3 cellular contexts compared by ENCODE assay signal in the genomic region with DNA sequence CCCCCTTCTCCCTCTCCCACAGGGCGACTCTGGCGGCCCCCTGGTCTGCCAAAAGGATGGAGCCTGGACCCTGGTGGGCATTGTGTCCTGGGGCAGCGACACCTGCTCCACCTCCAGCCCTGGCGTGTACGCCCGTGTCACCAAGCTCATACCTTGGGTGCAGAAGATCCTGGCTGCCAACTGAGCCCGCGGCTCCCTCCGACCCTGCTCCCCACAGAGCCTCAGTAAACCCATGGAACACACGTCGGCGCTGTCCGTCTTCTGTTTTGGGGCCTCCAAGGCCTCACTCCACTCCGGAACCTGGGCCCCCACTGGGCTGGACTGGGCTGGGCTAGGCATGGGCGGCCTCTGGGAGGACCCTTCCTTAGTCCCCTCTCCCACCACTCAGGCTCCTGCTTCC.
TF ChIP-seq lines count a peak whose summit lies in the region.

No MANE protein-coding gene starts in this region.

TF ChIP-seq in SK-N-SH treated with all-trans-retinoic acid at 6 μM for 48 hours, 23 proteins besides CTCF, POLR2A, EP300 and RAD21:
- TF ChIP-seq ZNF8 (CRISPR knock-in tag; IDR thresholded peaks at IDR 0.05) (no peak), ARNTL (CRISPR knock-in tag; IDR thresholded peaks at IDR 0.05; ENCODE audit: borderline replicate concordance, low read depth) (no peak), ISL1 (CRISPR knock-in tag; IDR thresholded peaks at IDR 0.05) (no peak), ZNF565 (CRISPR knock-in tag; conservative IDR thresholded peaks at IDR 0.05; ENCODE audit: low read depth) (no peak), GLIS3 (CRISPR knock-in tag; IDR thresholded peaks at IDR 0.05) (no peak), ZC3H10 (CRISPR knock-in tag; IDR thresholded peaks at IDR 0.05) (no peak), PPARA (CRISPR knock-in tag; IDR thresholded peaks at IDR 0.05; ENCODE audit: borderline replicate concordance) (no peak), BACH2 (CRISPR knock-in tag; IDR thresholded peaks at IDR 0.05; ENCODE audit: borderline replicate concordance) (no peak)
- TF ChIP-seq, protein P1, sequence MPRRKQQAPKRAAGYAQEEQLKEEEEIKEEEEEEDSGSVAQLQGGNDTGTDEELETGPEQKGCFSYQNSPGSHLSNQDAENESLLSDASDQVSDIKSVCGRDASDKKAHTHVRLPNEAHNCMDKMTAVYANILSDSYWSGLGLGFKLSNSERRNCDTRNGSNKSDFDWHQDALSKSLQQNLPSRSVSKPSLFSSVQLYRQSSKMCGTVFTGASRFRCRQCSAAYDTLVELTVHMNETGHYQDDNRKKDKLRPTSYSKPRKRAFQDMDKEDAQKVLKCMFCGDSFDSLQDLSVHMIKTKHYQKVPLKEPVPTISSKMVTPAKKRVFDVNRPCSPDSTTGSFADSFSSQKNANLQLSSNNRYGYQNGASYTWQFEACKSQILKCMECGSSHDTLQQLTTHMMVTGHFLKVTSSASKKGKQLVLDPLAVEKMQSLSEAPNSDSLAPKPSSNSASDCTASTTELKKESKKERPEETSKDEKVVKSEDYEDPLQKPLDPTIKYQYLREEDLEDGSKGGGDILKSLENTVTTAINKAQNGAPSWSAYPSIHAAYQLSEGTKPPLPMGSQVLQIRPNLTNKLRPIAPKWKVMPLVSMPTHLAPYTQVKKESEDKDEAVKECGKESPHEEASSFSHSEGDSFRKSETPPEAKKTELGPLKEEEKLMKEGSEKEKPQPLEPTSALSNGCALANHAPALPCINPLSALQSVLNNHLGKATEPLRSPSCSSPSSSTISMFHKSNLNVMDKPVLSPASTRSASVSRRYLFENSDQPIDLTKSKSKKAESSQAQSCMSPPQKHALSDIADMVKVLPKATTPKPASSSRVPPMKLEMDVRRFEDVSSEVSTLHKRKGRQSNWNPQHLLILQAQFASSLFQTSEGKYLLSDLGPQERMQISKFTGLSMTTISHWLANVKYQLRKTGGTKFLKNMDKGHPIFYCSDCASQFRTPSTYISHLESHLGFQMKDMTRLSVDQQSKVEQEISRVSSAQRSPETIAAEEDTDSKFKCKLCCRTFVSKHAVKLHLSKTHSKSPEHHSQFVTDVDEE (CRISPR knock-in tag; IDR thresholded peaks at IDR 0.05) = no peak
- TF ChIP-seq, protein P2, sequence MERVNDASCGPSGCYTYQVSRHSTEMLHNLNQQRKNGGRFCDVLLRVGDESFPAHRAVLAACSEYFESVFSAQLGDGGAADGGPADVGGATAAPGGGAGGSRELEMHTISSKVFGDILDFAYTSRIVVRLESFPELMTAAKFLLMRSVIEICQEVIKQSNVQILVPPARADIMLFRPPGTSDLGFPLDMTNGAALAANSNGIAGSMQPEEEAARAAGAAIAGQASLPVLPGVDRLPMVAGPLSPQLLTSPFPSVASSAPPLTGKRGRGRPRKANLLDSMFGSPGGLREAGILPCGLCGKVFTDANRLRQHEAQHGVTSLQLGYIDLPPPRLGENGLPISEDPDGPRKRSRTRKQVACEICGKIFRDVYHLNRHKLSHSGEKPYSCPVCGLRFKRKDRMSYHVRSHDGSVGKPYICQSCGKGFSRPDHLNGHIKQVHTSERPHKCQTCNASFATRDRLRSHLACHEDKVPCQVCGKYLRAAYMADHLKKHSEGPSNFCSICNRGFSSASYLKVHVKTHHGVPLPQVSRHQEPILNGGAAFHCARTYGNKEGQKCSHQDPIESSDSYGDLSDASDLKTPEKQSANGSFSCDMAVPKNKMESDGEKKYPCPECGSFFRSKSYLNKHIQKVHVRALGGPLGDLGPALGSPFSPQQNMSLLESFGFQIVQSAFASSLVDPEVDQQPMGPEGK (CRISPR knock-in tag; IDR thresholded peaks at IDR 0.05; ENCODE audit: borderline replicate concordance) = no peak
- TF ChIP-seq, protein P3, sequence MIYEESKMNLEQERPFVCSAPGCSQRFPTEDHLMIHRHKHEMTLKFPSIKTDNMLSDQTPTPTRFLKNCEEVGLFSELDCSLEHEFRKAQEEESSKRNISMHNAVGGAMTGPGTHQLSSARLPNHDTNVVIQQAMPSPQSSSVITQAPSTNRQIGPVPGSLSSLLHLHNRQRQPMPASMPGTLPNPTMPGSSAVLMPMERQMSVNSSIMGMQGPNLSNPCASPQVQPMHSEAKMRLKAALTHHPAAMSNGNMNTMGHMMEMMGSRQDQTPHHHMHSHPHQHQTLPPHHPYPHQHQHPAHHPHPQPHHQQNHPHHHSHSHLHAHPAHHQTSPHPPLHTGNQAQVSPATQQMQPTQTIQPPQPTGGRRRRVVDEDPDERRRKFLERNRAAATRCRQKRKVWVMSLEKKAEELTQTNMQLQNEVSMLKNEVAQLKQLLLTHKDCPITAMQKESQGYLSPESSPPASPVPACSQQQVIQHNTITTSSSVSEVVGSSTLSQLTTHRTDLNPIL (CRISPR knock-in tag; IDR thresholded peaks at IDR 0.05; ENCODE audit: low read depth) = no peak

TF ChIP-seq in SK-N-SH, 30 proteins besides CTCF, POLR2A, EP300 and RAD21:
- no peak for TF ChIP-seq NRF1 (IDR thresholded peaks at IDR 0.05; ENCODE audit: low read depth, low read length)
- TF ChIP-seq RXRA (IDR thresholded peaks at IDR 0.05; ENCODE audit: borderline replicate concordance, low read depth) = no peak
- TF ChIP-seq NFIC (IDR thresholded peaks at IDR 0.05; ENCODE audit: borderline replicate concordance) = no peak
- TF ChIP-seq GATA2 (CRISPR knock-in tag; IDR thresholded peaks at IDR 0.05) = no peak
- no peak for TF ChIP-seq JUND (IDR thresholded peaks at IDR 0.05)
- TF ChIP-seq TAF1 (IDR thresholded peaks at IDR 0.05; ENCODE audit: borderline replicate concordance, low read depth, low read length) = no peak
- TF ChIP-seq YY1 (IDR thresholded peaks at IDR 0.05; ENCODE audit: low read depth) = no peak
- TF ChIP-seq CHD2 (IDR thresholded peaks at IDR 0.05; ENCODE audit: low read length, partially characterized antibody) = no peak
- TF ChIP-seq, protein P4, sequence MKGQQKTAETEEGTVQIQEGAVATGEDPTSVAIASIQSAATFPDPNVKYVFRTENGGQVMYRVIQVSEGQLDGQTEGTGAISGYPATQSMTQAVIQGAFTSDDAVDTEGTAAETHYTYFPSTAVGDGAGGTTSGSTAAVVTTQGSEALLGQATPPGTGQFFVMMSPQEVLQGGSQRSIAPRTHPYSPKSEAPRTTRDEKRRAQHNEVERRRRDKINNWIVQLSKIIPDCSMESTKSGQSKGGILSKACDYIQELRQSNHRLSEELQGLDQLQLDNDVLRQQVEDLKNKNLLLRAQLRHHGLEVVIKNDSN (IDR thresholded peaks at IDR 0.05; ENCODE audit: borderline replicate concordance, low read depth) = no peak
- no peak for TF ChIP-seq RFX5 (IDR thresholded peaks at IDR 0.05; ENCODE audit: low read length)
- TF ChIP-seq EZH2phosphoT487 (IDR thresholded peaks at IDR 0.05; ENCODE audit: borderline replicate concordance, low read depth) = no peak
- no peak for TF ChIP-seq FOSL2 (IDR thresholded peaks at IDR 0.05; ENCODE audit: borderline replicate concordance, low read depth)
- no peak for TF ChIP-seq TCF12 (IDR thresholded peaks at IDR 0.05)
- TF ChIP-seq, protein P5, sequence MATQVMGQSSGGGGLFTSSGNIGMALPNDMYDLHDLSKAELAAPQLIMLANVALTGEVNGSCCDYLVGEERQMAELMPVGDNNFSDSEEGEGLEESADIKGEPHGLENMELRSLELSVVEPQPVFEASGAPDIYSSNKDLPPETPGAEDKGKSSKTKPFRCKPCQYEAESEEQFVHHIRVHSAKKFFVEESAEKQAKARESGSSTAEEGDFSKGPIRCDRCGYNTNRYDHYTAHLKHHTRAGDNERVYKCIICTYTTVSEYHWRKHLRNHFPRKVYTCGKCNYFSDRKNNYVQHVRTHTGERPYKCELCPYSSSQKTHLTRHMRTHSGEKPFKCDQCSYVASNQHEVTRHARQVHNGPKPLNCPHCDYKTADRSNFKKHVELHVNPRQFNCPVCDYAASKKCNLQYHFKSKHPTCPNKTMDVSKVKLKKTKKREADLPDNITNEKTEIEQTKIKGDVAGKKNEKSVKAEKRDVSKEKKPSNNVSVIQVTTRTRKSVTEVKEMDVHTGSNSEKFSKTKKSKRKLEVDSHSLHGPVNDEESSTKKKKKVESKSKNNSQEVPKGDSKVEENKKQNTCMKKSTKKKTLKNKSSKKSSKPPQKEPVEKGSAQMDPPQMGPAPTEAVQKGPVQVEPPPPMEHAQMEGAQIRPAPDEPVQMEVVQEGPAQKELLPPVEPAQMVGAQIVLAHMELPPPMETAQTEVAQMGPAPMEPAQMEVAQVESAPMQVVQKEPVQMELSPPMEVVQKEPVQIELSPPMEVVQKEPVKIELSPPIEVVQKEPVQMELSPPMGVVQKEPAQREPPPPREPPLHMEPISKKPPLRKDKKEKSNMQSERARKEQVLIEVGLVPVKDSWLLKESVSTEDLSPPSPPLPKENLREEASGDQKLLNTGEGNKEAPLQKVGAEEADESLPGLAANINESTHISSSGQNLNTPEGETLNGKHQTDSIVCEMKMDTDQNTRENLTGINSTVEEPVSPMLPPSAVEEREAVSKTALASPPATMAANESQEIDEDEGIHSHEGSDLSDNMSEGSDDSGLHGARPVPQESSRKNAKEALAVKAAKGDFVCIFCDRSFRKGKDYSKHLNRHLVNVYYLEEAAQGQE (IDR thresholded peaks at IDR 0.05; ENCODE audit: low read depth, low read length) = no peak
- no peak for TF ChIP-seq ELF1 (IDR thresholded peaks at IDR 0.05)
- TF ChIP-seq SMC3 (IDR thresholded peaks at IDR 0.05; ENCODE audit: low read depth, low read length) = no peak
- TF ChIP-seq, protein P6, sequence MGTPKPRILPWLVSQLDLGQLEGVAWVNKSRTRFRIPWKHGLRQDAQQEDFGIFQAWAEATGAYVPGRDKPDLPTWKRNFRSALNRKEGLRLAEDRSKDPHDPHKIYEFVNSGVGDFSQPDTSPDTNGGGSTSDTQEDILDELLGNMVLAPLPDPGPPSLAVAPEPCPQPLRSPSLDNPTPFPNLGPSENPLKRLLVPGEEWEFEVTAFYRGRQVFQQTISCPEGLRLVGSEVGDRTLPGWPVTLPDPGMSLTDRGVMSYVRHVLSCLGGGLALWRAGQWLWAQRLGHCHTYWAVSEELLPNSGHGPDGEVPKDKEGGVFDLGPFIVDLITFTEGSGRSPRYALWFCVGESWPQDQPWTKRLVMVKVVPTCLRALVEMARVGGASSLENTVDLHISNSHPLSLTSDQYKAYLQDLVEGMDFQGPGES (IDR thresholded peaks at IDR 0.05; ENCODE audit: low read depth, low read length) = no peak
- no peak for TF ChIP-seq FOXJ3 (CRISPR knock-in tag; IDR thresholded peaks at IDR 0.05)
- TF ChIP-seq MXI1 (IDR thresholded peaks at IDR 0.05; ENCODE audit: low read depth, low read length) = no peak

TF ChIP-seq in endothelial cell of umbilical vein, 7 proteins besides CTCF, POLR2A, EP300 and RAD21:
- no peak for TF ChIP-seq EZH2 (IDR thresholded peaks at IDR 0.05; ENCODE audit: borderline replicate concordance, low read depth, low read length, severe bottlenecking)
- no peak for TF ChIP-seq GATA2 (IDR thresholded peaks at IDR 0.05; ENCODE audit: insufficient read depth, insufficient read length, low read depth, low read length)
- TF ChIP-seq, protein P7, sequence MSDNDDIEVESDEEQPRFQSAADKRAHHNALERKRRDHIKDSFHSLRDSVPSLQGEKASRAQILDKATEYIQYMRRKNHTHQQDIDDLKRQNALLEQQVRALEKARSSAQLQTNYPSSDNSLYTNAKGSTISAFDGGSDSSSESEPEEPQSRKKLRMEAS (IDR thresholded peaks at IDR 0.05; ENCODE audit: insufficient read depth, insufficient read length) = no peak
- TF ChIP-seq POLR2AphosphoS5 (IDR thresholded peaks at IDR 0.05; ENCODE audit: insufficient read depth, low read depth, low read length) = no peak
- no peak for TF ChIP-seq JUN (IDR thresholded peaks at IDR 0.05; ENCODE audit: borderline replicate concordance, insufficient read depth, insufficient read length, low read depth)
- no peak for TF ChIP-seq MYC (IDR thresholded peaks at IDR 0.05; ENCODE audit: low read depth, low read length)
- no peak for TF ChIP-seq FOS (IDR thresholded peaks at IDR 0.05; ENCODE audit: borderline replicate concordance, insufficient read depth, low read length)
